36 cellular contexts compared by ENCODE assay signal in genomic region chr17:74031314-74032080, GRCh38.
"Had no signal": no experiment of that assay in that cellular context is flagged by ENCODE, and none has a peak within 500 bp of the region (broad histone marks: within the 10 kb centered on the region; RNA-seq: fewer than 3 reads in every experiment).

No MANE protein-coding gene starts in this region.

- H3K36me3 Mint-ChIP-seq: activated naive CD4-positive, alpha-beta T cell treated with anti-CD3 and anti-CD28 coated beads, Interleukin-2, amount 50 U/mL, for 24 hours; activated naive CD8-positive, alpha-beta T cell treated with anti-CD3 and anti-CD28 coated beads, Interleukin-2, amount 10 ng/mL, durations not matched to agents 7 days and 5 days; WTC11 had no signal

- DNase-seq: activated CD4-positive, alpha-beta T cell treated with anti-CD3 and anti-CD28 coated beads for 36 hours; activated CD4-positive, alpha-beta T cell treated with anti-CD3 and anti-CD28 coated beads, Interleukin-2, amount 10 ng/mL, durations not matched to agents 7 days and 5 days; activated CD4-positive, alpha-beta T cell treated with anti-CD3 and anti-CD28 coated beads, Interleukin-2, amount 50 U/mL, for 48 hours; activated CD8-positive, alpha-beta T cell treated with anti-CD3 and anti-CD28 coated beads, Interleukin-2, amount 10 ng/mL, durations not matched to agents 7 days and 5 days; activated gamma-delta T cell; activated naive CD4-positive, alpha-beta T cell treated with Interleukin-2 at 50 U/mL for 16 hours; activated naive CD8-positive, alpha-beta T cell treated with anti-CD3 and anti-CD28 coated beads, Interleukin-2, amount 10 ng/mL, durations not matched to agents 7 days and 5 days; activated T-cell treated with anti-CD3 and anti-CD28 coated beads, Interleukin-2, amount 50 U/mL, for 24 hours; amygdala; Kasumi-1; MG63; NCI-H1048; NCI-H1105 treated with DMSO at 0.1 percent for 48 hours; NCI-H1436; NCI-H1694 treated with DMSO at 0.1 percent for 48 hours; NCI-H2029; NCI-H2107; NCI-H2171; NCI-H510A; NCI-H526; NCI-H748 treated with DMSO at 0.1 percent for 48 hours; NK-92 treated with Interleukin-12 subunit alpha and Interleukin-12 subunit beta, amount 100 ng/mL, for 24 hours; PC-3; Peyer's patch; RPMI8226; SHP77 treated with DMSO at 0.1 percent for 48 hours; SW 1271; T-helper 1 cell; T1000 had no signal

- H3K36me3 ChIP-seq: ascending aorta, breast epithelium, MG63, Peyer's patch, SJSA1 had no signal

- ATAC-seq: activated CD4-positive, alpha-beta T cell treated with anti-CD3 and anti-CD28 coated beads for 36 hours; activated CD4-positive, CD25-positive, alpha-beta regulatory T cell treated with anti-CD3 and anti-CD28 coated beads, Interleukin-2, amount 50 U/mL, for 24 hours; activated CD8-positive, alpha-beta T cell treated with anti-CD3 and anti-CD28 coated beads, Interleukin-2, amount 10 ng/mL, durations not matched to agents 7 days and 5 days; PC-3 had no signal

- H3K4me1 Mint-ChIP-seq: activated CD4-positive, alpha-beta T cell treated with anti-CD3 and anti-CD28 coated beads for 36 hours; activated naive CD4-positive, alpha-beta T cell treated with anti-CD3 and anti-CD28 coated beads, Interleukin-2, amount 50 U/mL, for 24 hours had no signal

- H3K4me3 ChIP-seq: ascending aorta, breast epithelium, MG63, Peyer's patch, SJSA1 had no signal

- H3K27me3 ChIP-seq: ascending aorta, MG63, Peyer's patch had no signal

- H3K27ac ChIP-seq: ascending aorta, breast epithelium, Peyer's patch, SJSA1 had no signal

- H3K4me3 Mint-ChIP-seq: activated CD4-positive, alpha-beta T cell treated with anti-CD3 and anti-CD28 coated beads for 36 hours; activated CD4-positive, alpha-beta T cell treated with anti-CD3 and anti-CD28 coated beads, Interleukin-2, amount 10 ng/mL, durations not matched to agents 7 days and 5 days; activated CD8-positive, alpha-beta T cell treated with anti-CD3 and anti-CD28 coated beads, Interleukin-2, amount 10 ng/mL, durations not matched to agents 7 days and 5 days; activated naive CD4-positive, alpha-beta T cell treated with anti-CD3 and anti-CD28 coated beads, Interleukin-2, amount 50 U/mL, for 24 hours; activated naive CD8-positive, alpha-beta T cell treated with anti-CD3 and anti-CD28 coated beads, Interleukin-2, amount 10 ng/mL, durations not matched to agents 7 days and 5 days; activated T-cell treated with anti-CD3 and anti-CD28 coated beads, Interleukin-2, amount 50 U/mL, for 24 hours; WTC11 had no signal

- H3K9me3 Mint-ChIP-seq: activated CD4-positive, alpha-beta T cell treated with anti-CD3 and anti-CD28 coated beads, Interleukin-2, amount 10 ng/mL, durations not matched to agents 7 days and 5 days; activated naive CD4-positive, alpha-beta T cell treated with anti-CD3 and anti-CD28 coated beads, Interleukin-2, amount 50 U/mL, for 24 hours; activated naive CD8-positive, alpha-beta T cell treated with anti-CD3 and anti-CD28 coated beads, Interleukin-2, amount 10 ng/mL, durations not matched to agents 7 days and 5 days; activated T-cell treated with anti-CD3 and anti-CD28 coated beads, Interleukin-2, amount 50 U/mL, for 24 hours; activated T-helper 2 cell treated with anti-CD3 and anti-CD28 coated beads, Interferon-gamma antibody, Interleukin-2, Interleukin-4, amounts not matched to agents 10 μg/mL and 5 μg/mL and 100 μg/mL, durations not matched to agents 14 hours and 24 hours and 36 hours; WTC11 had no signal

- H3K9me3 ChIP-seq: ascending aorta, breast epithelium, MG63, Peyer's patch, SJSA1 had no signal

- H3K27me3 Mint-ChIP-seq: activated naive CD4-positive, alpha-beta T cell treated with anti-CD3 and anti-CD28 coated beads, Interleukin-2, amount 50 U/mL, for 24 hours had no signal

- H3K27ac Mint-ChIP-seq: activated CD4-positive, alpha-beta T cell treated with anti-CD3 and anti-CD28 coated beads for 36 hours; activated CD4-positive, alpha-beta T cell treated with anti-CD3 and anti-CD28 coated beads, Interleukin-2, amount 10 ng/mL, durations not matched to agents 7 days and 5 days; activated CD8-positive, alpha-beta T cell treated with anti-CD3 and anti-CD28 coated beads, Interleukin-2, amount 10 ng/mL, durations not matched to agents 7 days and 5 days; activated naive CD4-positive, alpha-beta T cell treated with anti-CD3 and anti-CD28 coated beads, Interleukin-2, amount 50 U/mL, for 24 hours; activated naive CD8-positive, alpha-beta T cell treated with anti-CD3 and anti-CD28 coated beads, Interleukin-2, amount 10 ng/mL, durations not matched to agents 7 days and 5 days; activated T-cell treated with anti-CD3 and anti-CD28 coated beads, Interleukin-2, amount 50 U/mL, for 24 hours; activated T-helper 2 cell treated with anti-CD3 and anti-CD28 coated beads, Interferon-gamma antibody, Interleukin-2, Interleukin-4, amounts not matched to agents 10 μg/mL and 5 μg/mL and 100 μg/mL, durations not matched to agents 14 hours and 24 hours and 36 hours; WTC11 had no signal

- H3K4me1 ChIP-seq: ascending aorta, breast epithelium, Peyer's patch, SJSA1 had no signal
